1 cellular context compared by ENCODE assay signal in genomic region chr3:185559706-185560090, GRCh38.
TF ChIP-seq lines count a peak whose summit lies in the region.

No MANE protein-coding gene starts in this region.

TF ChIP-seq in GM12878, 131 proteins besides CTCF, POLR2A, EP300 and RAD21:
- TF ChIP-seq RAD51 (IDR thresholded peaks at IDR 0.05): no peak
- no peak for TF ChIP-seq NFIC (IDR thresholded peaks at IDR 0.05; ENCODE audit: low read depth, low read length)
- no peak for TF ChIP-seq ZBTB11 (CRISPR knock-in tag; IDR thresholded peaks at IDR 0.05)
- no peak for TF ChIP-seq USF2 (IDR thresholded peaks at IDR 0.05; ENCODE audit: borderline replicate concordance, low read depth, low read length)
- no peak for TF ChIP-seq POU2F2 (IDR thresholded peaks at IDR 0.05; ENCODE audit: borderline replicate concordance, low read depth, low read length)
